Comparison of ENCODE assay signal across 29 cellular contexts in genomic region chr11:134853972-134854371, GRCh38.
"Had no signal": no experiment of that assay in that cellular context is flagged by ENCODE, and none has a peak within 500 bp of the region (broad histone marks: within the 10 kb centered on the region; RNA-seq: fewer than 3 reads in every experiment).

No MANE protein-coding gene starts in this region.

- H3K36me3 Mint-ChIP-seq: activated naive CD8-positive, alpha-beta T cell had no signal

- H3K9me3 ChIP-seq: body of pancreas, esophagus muscularis mucosa, gastroesophageal sphincter, heart right ventricle had no signal

- H3K27me3 ChIP-seq: body of pancreas, gastroesophageal sphincter had no signal

- H3K27ac Mint-ChIP-seq: activated B cell treated with CpG ODN at 0.5 μM for 24 hours; activated CD8-positive, alpha-beta T cell treated with anti-CD3 and anti-CD28 coated beads for 36 hours; activated naive CD4-positive, alpha-beta T cell treated with anti-CD3 and anti-CD28 coated beads for 36 hours; activated naive CD8-positive, alpha-beta T cell; activated T-helper 17 cell treated with anti-CD3 and anti-CD28 coated beads, Interleukin-2, amount 50 U/mL, for 72 hours; effector memory CD8-positive, alpha-beta T cell; T-helper 17 cell; T-helper 2 cell treated with Interferon-gamma antibody and Interleukin-4, amounts not matched to agents 5 μg/mL and 100 μg/mL, for 36 hours had no signal

- H3K4me1 ChIP-seq: body of pancreas, heart right ventricle had no signal

- H3K4me3 ChIP-seq: body of pancreas, esophagus muscularis mucosa, gastroesophageal sphincter, heart right ventricle had no signal

- H3K9me3 Mint-ChIP-seq: activated B cell treated with CpG ODN at 0.5 μM for 24 hours; activated CD8-positive, alpha-beta T cell treated with anti-CD3 and anti-CD28 coated beads for 36 hours; activated naive CD4-positive, alpha-beta T cell treated with anti-CD3 and anti-CD28 coated beads for 36 hours; activated T-cell treated with anti-CD3 and anti-CD28 coated beads, Interleukin-2, amount 50 U/mL, for 4 hours; activated T-helper 17 cell treated with anti-CD3 and anti-CD28 coated beads, Interleukin-2, amount 50 U/mL, for 72 hours; effector memory CD8-positive, alpha-beta T cell; T-helper 2 cell treated with Interferon-gamma antibody and Interleukin-4, amounts not matched to agents 5 μg/mL and 100 μg/mL, for 36 hours had no signal

- H3K27ac ChIP-seq: body of pancreas, esophagus muscularis mucosa, gastroesophageal sphincter, heart right ventricle had no signal

- H3K36me3 ChIP-seq: esophagus muscularis mucosa, gastroesophageal sphincter, heart right ventricle, WERI-Rb-1 had no signal

- DNase-seq: activated B cell treated with CpG ODN at 0.5 μM for 24 hours; activated CD4-positive, alpha-beta T cell treated with anti-CD3 and anti-CD28 coated beads for 48 hours; activated CD4-positive, alpha-beta T cell treated with anti-CD3 and anti-CD28 coated beads, Interleukin-2, amount 50 U/mL, for 1 hour; activated CD4-positive, alpha-beta T cell treated with anti-CD3 and anti-CD28 coated beads, Interleukin-2, amount 50 U/mL, for 48 hours; activated CD8-positive, alpha-beta memory T cell treated with anti-CD3 and anti-CD28 coated beads for 24 hours; activated CD8-positive, alpha-beta T cell treated with anti-CD3 and anti-CD28 coated beads for 36 hours; activated effector memory CD4-positive, alpha-beta T cell treated with Interleukin-2 at 50 U/mL for 16 hours; activated naive CD4-positive, alpha-beta T cell treated with anti-CD3 and anti-CD28 coated beads for 36 hours; activated T-cell treated with anti-CD3 and anti-CD28 coated beads, Interleukin-2, amount 50 U/mL, for 4 hours; amniotic stem cell; body of pancreas; cortex of kidney; dermis blood vessel endothelial cell; effector CD4-positive, alpha-beta T cell; effector memory CD8-positive, alpha-beta T cell; erythroblast; foreskin melanocyte; heart right ventricle; T-helper 1 cell; T-helper 17 cell; T1000 had no signal

- H3K4me3 Mint-ChIP-seq: activated B cell treated with CpG ODN at 0.5 μM for 24 hours; activated CD8-positive, alpha-beta T cell treated with anti-CD3 and anti-CD28 coated beads for 36 hours; activated naive CD4-positive, alpha-beta T cell treated with anti-CD3 and anti-CD28 coated beads for 36 hours; activated naive CD8-positive, alpha-beta T cell; activated T-cell treated with anti-CD3 and anti-CD28 coated beads, Interleukin-2, amount 50 U/mL, for 4 hours; activated T-helper 17 cell treated with anti-CD3 and anti-CD28 coated beads, Interleukin-2, amount 50 U/mL, for 72 hours; effector memory CD8-positive, alpha-beta T cell; T-helper 17 cell; T-helper 2 cell treated with Interferon-gamma antibody and Interleukin-4, amounts not matched to agents 5 μg/mL and 100 μg/mL, for 36 hours had no signal

- ATAC-seq: activated CD4-positive, CD25-positive, alpha-beta regulatory T cell treated with anti-CD3 and anti-CD28 coated beads, Interleukin-2, amount 50 U/mL, for 24 hours; activated CD8-positive, alpha-beta T cell treated with anti-CD3 and anti-CD28 coated beads for 36 hours; activated T-cell treated with anti-CD3 and anti-CD28 coated beads, Interleukin-2, amount 50 U/mL, for 4 hours; activated T-helper 17 cell treated with anti-CD3 and anti-CD28 coated beads, Interleukin-2, amount 50 U/mL, for 72 hours; body of pancreas; effector memory CD8-positive, alpha-beta T cell; gastroesophageal sphincter; heart right ventricle; T-helper 17 cell had no signal

- H3K4me1 Mint-ChIP-seq: activated B cell treated with CpG ODN at 0.5 μM for 24 hours; activated T-helper 17 cell treated with anti-CD3 and anti-CD28 coated beads, Interleukin-2, amount 50 U/mL, for 72 hours; T-helper 17 cell had no signal

- FAIRE-seq: colon had no signal
